Comparison of ENCODE assay signal across 18 cellular contexts in the genomic region with DNA sequence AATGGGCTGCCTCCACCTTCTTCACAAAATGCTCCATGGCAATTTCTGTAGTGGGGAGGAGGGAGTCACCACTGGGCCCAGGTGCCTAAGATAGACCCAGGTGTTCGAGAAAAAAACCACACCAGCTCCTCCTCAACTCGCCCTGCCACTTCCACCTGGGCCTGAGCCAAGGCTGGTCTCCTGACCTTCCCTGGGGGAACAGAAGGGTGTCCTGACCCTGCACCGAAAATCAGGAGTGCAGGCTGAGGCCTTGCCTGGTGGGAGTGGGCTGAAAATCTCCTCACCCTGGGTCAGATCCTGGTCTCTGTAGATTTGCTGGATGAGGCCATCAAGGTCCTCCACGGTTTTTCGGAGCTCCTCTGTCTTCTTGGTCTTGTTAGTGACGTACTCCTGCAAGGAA. TPM values are rescaled to one million over a fixed set of nuclear protein-coding genes. Genes with fewer than 3 reads are reported as not detected.
DNase-seq lines count a peak whose midpoint lies in the region; TF ChIP-seq lines count a peak whose summit lies in the region.
"Had no signal": no experiment of that assay in that cellular context is flagged by ENCODE, and none has a peak within 500 bp of the region (broad histone marks: within the 10 kb centered on the region; RNA-seq: fewer than 3 reads in every experiment).

No MANE protein-coding gene starts in this region.

- H3K36me3 ChIP-seq in BLaER1 treated with 17β-estradiol and CSF1 and Interleukin-3, amounts not matched to agents 10 nM and 100 nM, result peaks cover 89 to 100% (median 97%) of the 10 kb centered on the region in 11 experiments
- peaks cover 46 to 89% (median 66%) of the 10 kb centered on the region in 4 donors for H3K36me3 ChIP-seq in sigmoid colon

- no peaks in the 10 kb centered on the region for H3K27me3 ChIP-seq in BLaER1 treated with 17β-estradiol and CSF1 and Interleukin-3, amounts not matched to agents 10 nM and 100 nM
- no peaks in the 10 kb centered on the region for H3K27me3 ChIP-seq in sigmoid colon

- H3K4me1 Mint-ChIP-seq in activated T-helper 1 cell treated with anti-CD3 and anti-CD28 coated beads, Interleukin-12 subunit alpha, Interleukin-12 subunit beta, Interleukin-2, Interleukin-4 antibody, amounts not matched to agents 30 ng/mL and 10 ng/mL and 1 ng/mL, durations not matched to agents 14 hours and 24 hours and 36 hours (ENCODE audit: low read depth), result no peaks in the 10 kb centered on the region

- no peak for TF ChIP-seq EP300 in sigmoid colon (IDR thresholded peaks at IDR 0.05)

- peak overlapping the region in 8 of 11 experiments; percentile 51 to 74 (median 64); a peak in 16 of 22 replicates for H3K27ac ChIP-seq in BLaER1 treated with 17β-estradiol and CSF1 and Interleukin-3, amounts not matched to agents 10 nM and 100 nM
- H3K27ac ChIP-seq in RWPE1, result peak overlapping the region; percentile 39; the same call in 1 of the 2 replicates
- no peak overlapping the region for H3K27ac ChIP-seq in sigmoid colon
- H3K27ac ChIP-seq: GM23248 had no signal

- peak overlapping the region; percentile 61 to 99 (median 88) for H3K4me2 ChIP-seq in BLaER1 treated with 17β-estradiol and CSF1 and Interleukin-3, amounts not matched to agents 10 nM and 100 nM

- H3K4me1 ChIP-seq in BLaER1 treated with 17β-estradiol and CSF1 and Interleukin-3, amounts not matched to agents 10 nM and 100 nM, result peaks cover 71 to 79% (median 73%) of the 10 kb centered on the region in 10 experiments
- H3K4me1 ChIP-seq in sigmoid colon, result peaks cover 0 to 21% (median 19%) of the 10 kb centered on the region in 4 donors
- H3K4me1 ChIP-seq: Caco-2, HAP-1 had no signal

- peak overlapping the region in 8 of 11 experiments; percentile 53 to 74 (median 60); a peak in 15 of 22 replicates for H3K9ac ChIP-seq in BLaER1 treated with 17β-estradiol and CSF1 and Interleukin-3, amounts not matched to agents 10 nM and 100 nM
- H3K9ac ChIP-seq: GM23248 had no signal

- no peak for TF ChIP-seq POLR2A in sigmoid colon (IDR thresholded peaks at IDR 0.05)

- no peaks in the 10 kb centered on the region for H3K9me3 Mint-ChIP-seq in activated T-helper 1 cell treated with anti-CD3 and anti-CD28 coated beads, Interleukin-12 subunit alpha, Interleukin-12 subunit beta, Interleukin-2, Interleukin-4 antibody, amounts not matched to agents 30 ng/mL and 10 ng/mL and 1 ng/mL, durations not matched to agents 14 hours and 24 hours and 36 hours
- H3K9me3 Mint-ChIP-seq: CD4-positive, CD25-positive, alpha-beta regulatory T cell had no signal

- POLR2A ChIA-PET in RWPE1 (lab: Yijun Ruan, JAX; ENCODE audit: low non-redundant PET), result interaction anchor here (0.5 kb wide), 1 partner anchor 17 kb away, joined by 3 read pairs; no protein-coding TSS in a partner anchor

- no peak overlapping the region for H3K27ac Mint-ChIP-seq in activated T-helper 1 cell treated with anti-CD3 and anti-CD28 coated beads, Interleukin-12 subunit alpha, Interleukin-12 subunit beta, Interleukin-2, Interleukin-4 antibody, amounts not matched to agents 30 ng/mL and 10 ng/mL and 1 ng/mL, durations not matched to agents 14 hours and 24 hours and 36 hours

- no peak overlapping the region for H3K4me3 Mint-ChIP-seq in activated T-helper 1 cell treated with anti-CD3 and anti-CD28 coated beads, Interleukin-12 subunit alpha, Interleukin-12 subunit beta, Interleukin-2, Interleukin-4 antibody, amounts not matched to agents 30 ng/mL and 10 ng/mL and 1 ng/mL, durations not matched to agents 14 hours and 24 hours and 36 hours

- no peaks in the 10 kb centered on the region for H3K9me3 ChIP-seq in BLaER1 treated with 17β-estradiol and CSF1 and Interleukin-3, amounts not matched to agents 10 nM and 100 nM (replicated peaks in 1 of 11)
- H3K9me3 ChIP-seq in sigmoid colon, result no peaks in the 10 kb centered on the region
- H3K9me3 ChIP-seq: Caco-2, HAP-1 had no signal

- H4K20me1 ChIP-seq in BLaER1 treated with 17β-estradiol and CSF1 and Interleukin-3, amounts not matched to agents 10 nM and 100 nM, result peaks cover 61 to 88% (median 71%) of the 10 kb centered on the region in 11 experiments

- TF ChIP-seq CTCF in RWPE1 (conservative IDR thresholded peaks at IDR 0.05; ENCODE audit: low read depth) (no peak), sigmoid colon (IDR thresholded peaks at IDR 0.05) (no peak)

- peak overlapping the region in 7 of 10 experiments; percentile 36 to 56 (median 46); a peak in 13 of 20 replicates for H3K4me3 ChIP-seq in BLaER1 treated with 17β-estradiol and CSF1 and Interleukin-3, amounts not matched to agents 10 nM and 100 nM
- no peak overlapping the region for H3K4me3 ChIP-seq in sigmoid colon
- H3K4me3 ChIP-seq: GM23248, HAP-1 had no signal

- DNase-seq in RWPE1 (ENCODE audit: low spot score), result no peak
- peak; percentile 59 for DNase-seq in mesenteric fat pad (ENCODE audit: low spot score)
- peak; percentile 58 for DNase-seq in sigmoid colon
- no peak for DNase-seq in activated T-helper 1 cell treated with anti-CD3 and anti-CD28 coated beads, Interleukin-12 subunit alpha, Interleukin-12 subunit beta, Interleukin-2, Interleukin-4 antibody, amounts not matched to agents 30 ng/mL and 10 ng/mL and 1 ng/mL, durations not matched to agents 14 hours and 24 hours and 36 hours (ENCODE audit: low spot score)
- DNase-seq in retina, result no peak
- no peak for DNase-seq in CD1c-positive myeloid dendritic cell (ENCODE audit: extremely low spot score)
- DNase-seq: Caco-2; CD4-positive, CD25-positive, alpha-beta regulatory T cell; GDM1; GM23248; KG1; NCI-H1694 treated with DMSO at 0.1 percent for 48 hours; NCI-H510A; NCI-H774; OCI-M1; SHP77 treated with DMSO at 0.1 percent for 48 hours had no signal

- WGBS in sigmoid colon, 2 donors, result 89 to 93% methylated on average over 6 of the region's 6 CpGs

- H3K36me3 Mint-ChIP-seq in activated T-helper 1 cell treated with anti-CD3 and anti-CD28 coated beads, Interleukin-12 subunit alpha, Interleukin-12 subunit beta, Interleukin-2, Interleukin-4 antibody, amounts not matched to agents 30 ng/mL and 10 ng/mL and 1 ng/mL, durations not matched to agents 14 hours and 24 hours and 36 hours (ENCODE audit: low read depth), result peaks cover 40% of the 10 kb centered on the region

- intact Hi-C loops in sigmoid colon (cut with DNase I), result no loop called here
- intact Hi-C loops in activated T-helper 1 cell treated with anti-CD3 and anti-CD28 coated beads, Interleukin-12 subunit alpha, Interleukin-12 subunit beta, Interleukin-2, Interleukin-4 antibody, amounts not matched to agents 30 ng/mL and 10 ng/mL and 1 ng/mL, durations not matched to agents 14 hours and 24 hours and 36 hours (cut with micrococcal nuclease), result no loop called here

- CTCF ChIA-PET in RWPE1 (lab: Yijun Ruan, JAX), result no interaction called here

- H3K27me3 Mint-ChIP-seq in activated T-helper 1 cell treated with anti-CD3 and anti-CD28 coated beads, Interleukin-12 subunit alpha, Interleukin-12 subunit beta, Interleukin-2, Interleukin-4 antibody, amounts not matched to agents 30 ng/mL and 10 ng/mL and 1 ng/mL, durations not matched to agents 14 hours and 24 hours and 36 hours (ENCODE audit: insufficient read depth), result no peaks in the 10 kb centered on the region
- H3K27me3 Mint-ChIP-seq: CD4-positive, CD25-positive, alpha-beta regulatory T cell had no signal

RNA-seq across cellular contexts. Expression of a gene that starts 17.6 kb away (rescaled TPM):
- total RNA-seq in mesenteric fat pad (38.3 TPM), sigmoid colon (10 to 100 TPM; 15.0 to 43.8 (median 21.4) TPM)
- 10 to 100 TPM; 11.4 to 19.8 (median 11.6) TPM for polyA plus RNA-seq in sigmoid colon
- 52.7 and 57.5 TPM in 2 replicates for total RNA-seq in activated T-helper 1 cell treated with anti-CD3 and anti-CD28 coated beads, Interleukin-12 subunit alpha, Interleukin-12 subunit beta, Interleukin-2, Interleukin-4 antibody, amounts not matched to agents 30 ng/mL and 10 ng/mL and 1 ng/mL, durations not matched to agents 14 hours and 24 hours and 36 hours

RNA-seq across cellular contexts. Expression of a gene that starts 21.6 kb away (rescaled TPM):
- total RNA-seq in mesenteric fat pad (63.8 TPM), sigmoid colon (100 to 1,000 TPM in 2 of 4 donors, 10 to 100 TPM in 2; 90.5 to 145 (median 101) TPM)
- polyA plus RNA-seq in sigmoid colon, result 10 to 100 TPM; 15.0 to 67.5 (median 22.8) TPM
- 73.8 and 77.9 TPM in 2 replicates for total RNA-seq in activated T-helper 1 cell treated with anti-CD3 and anti-CD28 coated beads, Interleukin-12 subunit alpha, Interleukin-12 subunit beta, Interleukin-2, Interleukin-4 antibody, amounts not matched to agents 30 ng/mL and 10 ng/mL and 1 ng/mL, durations not matched to agents 14 hours and 24 hours and 36 hours

RNA-seq across cellular contexts. Expression of a gene that starts 52.5 kb away (rescaled TPM):
- total RNA-seq in mesenteric fat pad (37.6 TPM), sigmoid colon (10 to 100 TPM; 16.3 to 49.6 (median 28.4) TPM)
- 10 to 100 TPM in 1 of 3 donors, 1 to 10 TPM in 2; 7.8 to 18.3 (median 9.2) TPM for polyA plus RNA-seq in sigmoid colon
- total RNA-seq in activated T-helper 1 cell treated with anti-CD3 and anti-CD28 coated beads, Interleukin-12 subunit alpha, Interleukin-12 subunit beta, Interleukin-2, Interleukin-4 antibody, amounts not matched to agents 30 ng/mL and 10 ng/mL and 1 ng/mL, durations not matched to agents 14 hours and 24 hours and 36 hours, result 37.6 and 38.7 TPM in 2 replicates

Comparison
In these comparisons a context has a peak if more than half of its experiments do, and no peak if none do; other contexts are left out.
1. H3K27ac ChIP-seq: peak in BLaER1 treated with 17β-estradiol and CSF1 and Interleukin-3, amounts not matched to agents 10 nM and 100 nM (8 of 11) and RWPE1 (single experiment); none in sigmoid colon (0 of 4).
2. H3K4me3 ChIP-seq: peak in BLaER1 treated with 17β-estradiol and CSF1 and Interleukin-3, amounts not matched to agents 10 nM and 100 nM (7 of 10); none in sigmoid colon (0 of 4).
3. DNase-seq: peak in mesenteric fat pad (single experiment) and sigmoid colon (single experiment); none in RWPE1 (single experiment), activated T-helper 1 cell treated with anti-CD3 and anti-CD28 coated beads, Interleukin-12 subunit alpha, Interleukin-12 subunit beta, Interleukin-2, Interleukin-4 antibody, amounts not matched to agents 30 ng/mL and 10 ng/mL and 1 ng/mL, durations not matched to agents 14 hours and 24 hours and 36 hours (single experiment), retina (single experiment) and CD1c-positive myeloid dendritic cell (single experiment).